19 cellular contexts compared by ENCODE assay signal in genomic region chr2:11507517-11507916, GRCh38. TPM values are rescaled to one million over a fixed set of nuclear protein-coding genes. Genes with fewer than 3 reads are reported as not detected.
A peak's percentile ranks its signal among the peaks of the same experiment; 100 is the strongest.
DNase-seq lines count a peak whose midpoint lies in the region; ATAC-seq and TF ChIP-seq lines count a peak whose summit lies in the region.
"Had no signal": no experiment of that assay in that cellular context is flagged by ENCODE, and none has a peak within 500 bp of the region (broad histone marks: within the 10 kb centered on the region; RNA-seq: fewer than 3 reads in every experiment).

No MANE protein-coding gene starts in this region.

- no peak for ATAC-seq in HG02852 (IDR thresholded peaks at IDR 0.05; ENCODE audit: unreplicated experiment)
- ATAC-seq in HG02610 (IDR thresholded peaks at IDR 0.05; ENCODE audit: unreplicated experiment): no peak
- ATAC-seq: GM12878, SK-N-SH treated with all-trans-retinoic acid at 6 μM for 48 hours had no signal

- H3K4me1 ChIP-seq in MM.1S (ENCODE audit: low read length) (peaks cover 32% of the 10 kb centered on the region), prostate gland (replicated peaks) (no peaks in the 10 kb centered on the region), uterus (peaks cover 0 to 6% of the 10 kb centered on the region in 2 donors)

- DNase-seq in MM.1S (no peak), dorsolateral prefrontal cortex (no peak), prostate gland (ENCODE audit: low spot score) (no peak), uterus (peak in 1 of 2 donors; percentile 21), NCI-H2081 treated with DMSO at 0.1 percent for 48 hours (lab: John Stamatoyannopoulos, UW) (no peak)
- DNase-seq: Calu3; CD4-positive, alpha-beta memory T cell; DMS79 treated with DMSO at 0.1 percent for 48 hours; GM23248; IMR-90; Kasumi-1; NCI-H187; NCI-H345; SHP77 had no signal

- H3F3A ChIP-seq in MM.1S (ENCODE audit: insufficient read depth, low read length): peaks cover 18% of the 10 kb centered on the region

- H3K9ac ChIP-seq in MM.1S (ENCODE audit: low read length): no peak overlapping the region
- H3K9ac ChIP-seq: GM23248 had no signal

- H2AFZ ChIP-seq in MM.1S (ENCODE audit: low read length): no peak overlapping the region
- H2AFZ ChIP-seq: GM23248 had no signal

- 95% methylated on average over 2 of the region's 2 CpGs for WGBS in prostate gland

- H3K27ac ChIP-seq in MM.1S (ENCODE audit: low read length) (peak overlapping the region; percentile 24; the same call in 1 of the 2 replicates), dorsolateral prefrontal cortex (peak overlapping the region; percentile 2 to 91 (median 79)), prostate gland (peak overlapping the region; percentile 37 to 57), uterus (peak overlapping the region; percentile 80 to 85)
- H3K27ac ChIP-seq: GM23248 had no signal

- H4K20me1 ChIP-seq in MM.1S (ENCODE audit: insufficient read depth, low read length): no peaks in the 10 kb centered on the region

- no peaks in the 10 kb centered on the region for H3K9me2 ChIP-seq in MM.1S (replicated peaks; ENCODE audit: insufficient read depth, low read length)

- no peaks in the 10 kb centered on the region for H3K27me3 ChIP-seq in MM.1S (replicated peaks; ENCODE audit: insufficient read depth, low read length)
- no peaks in the 10 kb centered on the region for H3K27me3 ChIP-seq in dorsolateral prefrontal cortex
- no peaks in the 10 kb centered on the region for H3K27me3 ChIP-seq in prostate gland (replicated peaks; ENCODE audit: insufficient read depth)
- no peaks in the 10 kb centered on the region for H3K27me3 ChIP-seq in uterus

- H3K36me3 ChIP-seq in MM.1S (replicated peaks; ENCODE audit: insufficient read depth, low read length): no peaks in the 10 kb centered on the region
- H3K36me3 ChIP-seq in prostate gland: no peaks in the 10 kb centered on the region
- no peaks in the 10 kb centered on the region for H3K36me3 ChIP-seq in uterus

- no peak for TF ChIP-seq CTCF in MM.1S (IDR thresholded peaks at IDR 0.05; ENCODE audit: low read length)
- TF ChIP-seq CTCF in dorsolateral prefrontal cortex (IDR thresholded peaks at IDR 0.05 in 54 of 56, conservative IDR thresholded peaks at IDR 0.05 in 2 of 56; ENCODE audit: low read depth in 1 of 56, partially characterized antibody in 56 of 56): no peak
- TF ChIP-seq CTCF in prostate gland (IDR thresholded peaks at IDR 0.05): no peak
- TF ChIP-seq CTCF in uterus (IDR thresholded peaks at IDR 0.05): no peak

- no peak overlapping the region for H3K4me3 ChIP-seq in MM.1S (ENCODE audit: low read length)
- H3K4me3 ChIP-seq in dorsolateral prefrontal cortex: no peak overlapping the region
- no peak overlapping the region for H3K4me3 ChIP-seq in prostate gland
- no peak overlapping the region for H3K4me3 ChIP-seq in uterus
- H3K4me3 ChIP-seq: GM12878, GM23248 had no signal

- intact Hi-C loops in dorsolateral prefrontal cortex (cut with DNase I) (no loop called here), prostate gland (cut with DNase I) (no loop called here), uterus (cut with DNase I; ENCODE audit: low total_unique reads) (no loop called here)

- TF ChIP-seq POLR2A in prostate gland (IDR thresholded peaks at IDR 0.05): no peak
- no peak for TF ChIP-seq POLR2A in uterus (IDR thresholded peaks at IDR 0.05)

- H3K4me2 ChIP-seq in MM.1S (ENCODE audit: low read depth, low read length): no peak overlapping the region

- H3K9me3 ChIP-seq in MM.1S (replicated peaks; ENCODE audit: insufficient read depth, low read length): no peaks in the 10 kb centered on the region
- H3K9me3 ChIP-seq in prostate gland: no peaks in the 10 kb centered on the region
- H3K9me3 ChIP-seq in uterus: no peaks in the 10 kb centered on the region

- H3K79me2 ChIP-seq in MM.1S (ENCODE audit: low read length): no peaks in the 10 kb centered on the region

RNA-seq across cellular contexts. Expression of gene GREB1, which starts 26.3 kb away (rescaled TPM):
- total RNA-seq in dorsolateral prefrontal cortex: 10 to 100 TPM; 21.2 to 61.8 (median 37.2) TPM
- total RNA-seq in prostate gland: 100 to 1,000 TPM; 224 to 392 TPM
- 100 to 1,000 TPM in 2 of 4 donors, 10 to 100 TPM in 2; 20.3 to 166 (median 78.8) TPM for total RNA-seq in uterus
- total RNA-seq: GM23248, HT-29, IMR-90 had no signal

RNA-seq across cellular contexts. Expression of gene E2F6, which starts 41.6 kb away (rescaled TPM):
- 10 to 100 TPM in 110 of 120 experiments, 1 to 10 TPM in 10; 8.2 to 19.7 (median 12.6) TPM for total RNA-seq in dorsolateral prefrontal cortex
- total RNA-seq in prostate gland: 10 to 100 TPM; 14.2 to 25.2 TPM
- 10 to 100 TPM; 10.2 to 25.0 (median 20.7) TPM for total RNA-seq in uterus

Comparison
In these comparisons a context has a peak if more than half of its experiments do, and no peak if none do; other contexts are left out.
1. H3K27ac ChIP-seq: peak in every context shown above with its lines; median percentile 82 in uterus; 79 in dorsolateral prefrontal cortex; 47 in prostate gland; 24 in MM.1S.